In genomic region chr4:3013839-3014350, GRCh38 we compare ENCODE assay signal across 9 cellular contexts. TPM values are rescaled to one million over a fixed set of nuclear protein-coding genes. Genes with fewer than 3 reads are reported as not detected.
A peak's percentile ranks its signal among the peaks of the same experiment; 100 is the strongest.
DNase-seq lines count a peak whose midpoint lies in the region; ATAC-seq and TF ChIP-seq lines count a peak whose summit lies in the region.
"Had no signal": no experiment of that assay in that cellular context is flagged by ENCODE, and none has a peak within 500 bp of the region (broad histone marks: within the 10 kb centered on the region; RNA-seq: fewer than 3 reads in every experiment).

No MANE protein-coding gene starts in this region.

- H3K27me3 Mint-ChIP-seq in activated T-cell treated with anti-CD3 and anti-CD28 coated beads, Interleukin-2, amount 50 U/mL, for 24 hours, result peaks cover 18% of the 10 kb centered on the region
- H3K27me3 Mint-ChIP-seq in progenitor cell of endocrine pancreas, result peaks cover 2% of the 10 kb centered on the region

- H3K27ac Mint-ChIP-seq in activated T-cell treated with anti-CD3 and anti-CD28 coated beads, Interleukin-2, amount 50 U/mL, for 24 hours, result peak overlapping the region; percentile 9
- peak overlapping the region; percentile 91 for H3K27ac Mint-ChIP-seq in progenitor cell of endocrine pancreas

- no peak overlapping the region for H3K4me3 Mint-ChIP-seq in activated T-cell treated with anti-CD3 and anti-CD28 coated beads, Interleukin-2, amount 50 U/mL, for 24 hours
- H3K4me3 Mint-ChIP-seq in progenitor cell of endocrine pancreas (ENCODE audit: low read depth), result peak overlapping the region; percentile 17

- no peaks in the 10 kb centered on the region for H3K36me3 Mint-ChIP-seq in activated T-cell treated with anti-CD3 and anti-CD28 coated beads, Interleukin-2, amount 50 U/mL, for 24 hours (ENCODE audit: low read depth)
- H3K36me3 Mint-ChIP-seq in progenitor cell of endocrine pancreas (ENCODE audit: insufficient read depth), result no peaks in the 10 kb centered on the region

- no peak for TF ChIP-seq CTCF in progenitor cell of endocrine pancreas (IDR thresholded peaks at IDR 0.05; ENCODE audit: unreplicated experiment)

- no peaks in the 10 kb centered on the region for H3K9me3 Mint-ChIP-seq in activated T-cell treated with anti-CD3 and anti-CD28 coated beads, Interleukin-2, amount 50 U/mL, for 24 hours
- no peaks in the 10 kb centered on the region for H3K9me3 Mint-ChIP-seq in progenitor cell of endocrine pancreas (ENCODE audit: low read depth)

- DNase-seq in activated T-cell treated with anti-CD3 and anti-CD28 coated beads, Interleukin-2, amount 50 U/mL, for 24 hours, result no peak
- no peak for DNase-seq in activated T-cell treated with anti-CD3 and anti-CD28 coated beads, Interleukin-2, amount 50 U/mL, for 1 hour
- DNase-seq in progenitor cell of endocrine pancreas (ENCODE audit: low spot score, unreplicated experiment) (no peak), epidermal melanocyte (ENCODE audit: insufficient read length, low spot score) (no peak), DMS 273 (lab: John Stamatoyannopoulos, UW; ENCODE audit: unreplicated experiment) (no peak)
- DNase-seq: PC-9 had no signal

- ATAC-seq in GM19468 (IDR thresholded peaks at IDR 0.05; ENCODE audit: extremely low read depth, unreplicated experiment) (peak; percentile 19), HG03354 (IDR thresholded peaks at IDR 0.05; ENCODE audit: poor library complexity, severe bottlenecking, unreplicated experiment) (peak; percentile 56), GM19467 (IDR thresholded peaks at IDR 0.05; ENCODE audit: unreplicated experiment) (no peak)

- H3K4me1 Mint-ChIP-seq in activated T-cell treated with anti-CD3 and anti-CD28 coated beads, Interleukin-2, amount 50 U/mL, for 24 hours (ENCODE audit: low read depth), result peaks cover 25% of the 10 kb centered on the region
- peaks cover 36% of the 10 kb centered on the region for H3K4me1 Mint-ChIP-seq in progenitor cell of endocrine pancreas (ENCODE audit: low read depth)

RNA-seq across cellular contexts. Expression of gene GRK4, which starts 50.5 kb away (rescaled TPM):
- total RNA-seq in progenitor cell of endocrine pancreas, result 14.9 and 16.2 TPM in 2 replicates

RNA-seq across cellular contexts. Expression of gene NOP14, which starts 50.7 kb away (rescaled TPM):
- 31.5 and 33.4 TPM in 2 replicates for total RNA-seq in progenitor cell of endocrine pancreas
